In genomic region chr1:156858959-156859522, GRCh38 we compare ENCODE assay signal across 9 cellular contexts. TPM values are rescaled to one million over a fixed set of nuclear protein-coding genes. Genes with fewer than 3 reads are reported as not detected.
DNase-seq lines count a peak whose midpoint lies in the region; ATAC-seq, FAIRE-seq and TF ChIP-seq lines count a peak whose summit lies in the region.
"Had no signal": no experiment of that assay in that cellular context is flagged by ENCODE, and none has a peak within 500 bp of the region (broad histone marks: within the 10 kb centered on the region; RNA-seq: fewer than 3 reads in every experiment).

Gene INSRR (minus strand): TSS chr1:156859117. CDS start chr1:156858621, 496 bp downstream.

- DNase-seq in GM20000 (ENCODE audit: low spot score) (peak; percentile 53), T-cell (no peak), foreskin fibroblast (peak in 1 of 2 donors; percentile 18), HEK293T (ENCODE audit: extremely low spot score) (no peak), H54 (ENCODE audit: insufficient read length, low spot score) (no peak), urothelium cell line (ENCODE audit: low spot score) (no peak)
- DNase-seq: amniotic stem cell had no signal

- POLR2A ChIA-PET in T-cell (lab: Charles Lee), result interaction anchor here in 1 of 2 donors (1.4 kb wide), 1 partner anchor 58 kb away, joined by 3 read pairs; no protein-coding TSS in a partner anchor
- POLR2A ChIA-PET in HEK293T (lab: Yijun Ruan, JAX), result interaction anchor here (1.5 to 2.3 kb wide), 4 partner anchors 18 to 131 kb away, joined by 3 to 23 read pairs (median 7); partner anchors contain the start of genes ISG20L2, METTL25B and PRCC

- FAIRE-seq in H54 (lab: Jason Lieb, UNC), result no peak
- no peak for FAIRE-seq in urothelium cell line (lab: Jason Lieb, UNC)

- H3K4me1 Mint-ChIP-seq in T-cell, result peaks cover 16 to 32% (median 29%) of the 10 kb centered on the region in 3 donors

- no peaks in the 10 kb centered on the region for H3K9me3 Mint-ChIP-seq in T-cell

- CTCF ChIA-PET in T-cell (lab: Charles Lee), result interaction anchor here (0.6 to 5.8 kb wide), 14 partner anchors 10 to 169 kb away, joined by 3 to 57 read pairs (median 11); partner anchors contain the start of genes ISG20L2 (in 1 of the 2) and METTL25B (in 1 of the 2)
- CTCF ChIA-PET in HEK293T (lab: Yijun Ruan, JAX), result interaction anchor here (0.6 to 4.4 kb wide), 14 partner anchors 11 to 403 kb away, joined by 3 to 62 read pairs (median 12); partner anchors contain the start of genes ISG20L2 and METTL25B

- no peaks in the 10 kb centered on the region for H3K36me3 Mint-ChIP-seq in T-cell

- H3K4me3 ChIP-seq in foreskin fibroblast (ENCODE audit: low read depth in 1 of 2, low read length in 2 of 2) (peak within 1 kb of the TSS; percentile 35 to 45), rectal smooth muscle tissue (ENCODE audit: low read length) (peak within 1 kb of the TSS; percentile 40)

- H3K4me3 Mint-ChIP-seq in T-cell, result peak within 1 kb of the TSS; percentile 69 to 90 (median 75)

- TF ChIP-seq CTCF in GM20000 (IDR thresholded peaks at IDR 0.05; ENCODE audit: extremely low read depth, missing control alignments), result no peak
- no peak for TF ChIP-seq CTCF in foreskin fibroblast (IDR thresholded peaks at IDR 0.05; ENCODE audit: low read depth, low read length)

- H3K27me3 Mint-ChIP-seq in T-cell, result peaks cover 45 to 61% of the 10 kb centered on the region in 2 donors

- peak in 1 of 4 experiments; percentile 3 for ATAC-seq in T-cell (replicated peaks in 1 of 4)
- ATAC-seq in GM18520 (IDR thresholded peaks at IDR 0.05; ENCODE audit: unreplicated experiment), result no peak

- H3K27me3 ChIP-seq in rectal smooth muscle tissue (ENCODE audit: control insufficient read depth, insufficient read depth, low read length), result peaks cover 50% of the 10 kb centered on the region

- no peaks in the 10 kb centered on the region for H3K36me3 ChIP-seq in rectal smooth muscle tissue (ENCODE audit: control insufficient read depth, insufficient read depth, low read length)

- peaks cover 3% of the 10 kb centered on the region for H3K4me1 ChIP-seq in rectal smooth muscle tissue (ENCODE audit: control insufficient read depth, insufficient read depth, low read length)

- H3K9ac ChIP-seq in rectal smooth muscle tissue (ENCODE audit: low read length), result no peak within 1 kb of the TSS

- TF ChIP-seq POLR2A in H54 (IDR thresholded peaks at IDR 0.05; ENCODE audit: low read depth, low read length), result no peak

- peak within 1 kb of the TSS in 1 of 2 donors; percentile 41 for H3K27ac Mint-ChIP-seq in T-cell

- no peak within 1 kb of the TSS for H3K27ac ChIP-seq in rectal smooth muscle tissue (ENCODE audit: low read depth, low read length)

TF ChIP-seq in HEK293T, 16 proteins besides CTCF, POLR2A, EP300 and RAD21:
- no peak for TF ChIP-seq CTBP1 (IDR thresholded peaks at IDR 0.05; ENCODE audit: borderline replicate concordance)
- no peak for TF ChIP-seq FOXM1 (IDR thresholded peaks at IDR 0.05; ENCODE audit: borderline replicate concordance)
- no peak for TF ChIP-seq FOXA1 (IDR thresholded peaks at IDR 0.05)
- TF ChIP-seq FOXK2 (IDR thresholded peaks at IDR 0.05), result no peak
- TF ChIP-seq BHLHE40 (IDR thresholded peaks at IDR 0.05; ENCODE audit: borderline replicate concordance), result no peak
- no peak for TF ChIP-seq NFRKB (IDR thresholded peaks at IDR 0.05)
- TF ChIP-seq ELF4 (IDR thresholded peaks at IDR 0.05), result no peak
- no peak for TF ChIP-seq ZNF384 (IDR thresholded peaks at IDR 0.05)
- TF ChIP-seq TARDBP (IDR thresholded peaks at IDR 0.05), result no peak
- TF ChIP-seq L3MBTL2 (conservative IDR thresholded peaks at IDR 0.05), result no peak
- no peak for TF ChIP-seq PKNOX1 (IDR thresholded peaks at IDR 0.05)

RNA-seq across cellular contexts. Expression of gene INSRR, which starts in this region (rescaled TPM):
- under 1 TPM in 1 of 5 donors, not detected in 4; 0.07 TPM for total RNA-seq in T-cell
